9 cellular contexts compared by ENCODE assay signal in genomic region chr3:139037478-139037877, GRCh38. TPM values are rescaled to one million over a fixed set of nuclear protein-coding genes. Genes with fewer than 3 reads are reported as not detected.
"Had no signal": no experiment of that assay in that cellular context is flagged by ENCODE, and none has a peak within 500 bp of the region (broad histone marks: within the 10 kb centered on the region; RNA-seq: fewer than 3 reads in every experiment).

No MANE protein-coding gene starts in this region.

- ATAC-seq: GM12878 had no signal

- H3K4me3 ChIP-seq: GM12878 had no signal

- FAIRE-seq: G401.6, GM12878, GM12891, GM12892, GM18507, GM19239 had no signal

- DNase-seq: GDM1, GF-D8 had no signal

RNA-seq across cellular contexts. Expression of gene PRR23C, which starts 7.2 kb away (rescaled TPM):
- total RNA-seq: G401, GM12878 had no signal
- polyA plus RNA-seq: GM12878 had no signal

RNA-seq across cellular contexts. Expression of gene PRR23B, which starts 16.8 kb away (rescaled TPM):
- total RNA-seq: G401, GM12878 had no signal
- polyA plus RNA-seq: GM12878 had no signal

RNA-seq across cellular contexts. Expression of gene PRR23A, which starts 31.4 kb away (rescaled TPM):
- total RNA-seq: G401, GM12878 had no signal
- polyA plus RNA-seq: GM12878 had no signal
